Comparison of ENCODE assay signal across 2 cellular contexts in genomic region chr2:159714586-159714930, GRCh38.
TF ChIP-seq lines count a peak whose summit lies in the region.

No MANE protein-coding gene starts in this region.

TF ChIP-seq in IMR-90, 13 proteins besides CTCF, POLR2A, EP300 and RAD21:
- TF ChIP-seq FOS (IDR thresholded peaks at IDR 0.05; ENCODE audit: low read depth, low read length) (no peak), RCOR1 (IDR thresholded peaks at IDR 0.05; ENCODE audit: insufficient replicate concordance, low read length) (no peak), NFE2L2 (IDR thresholded peaks at IDR 0.05; ENCODE audit: low read depth, low read length) (no peak), CHD1 (IDR thresholded peaks at IDR 0.05; ENCODE audit: low read depth, low read length) (no peak), MAZ (IDR thresholded peaks at IDR 0.05; ENCODE audit: borderline replicate concordance, low read depth, low read length) (no peak), MXI1 (IDR thresholded peaks at IDR 0.05; ENCODE audit: borderline replicate concordance, low read depth, low read length) (no peak), USF2 (IDR thresholded peaks at IDR 0.05; ENCODE audit: low read depth, low read length) (no peak), SMC3 (IDR thresholded peaks at IDR 0.05; ENCODE audit: low read depth, low read length) (no peak), RFX5 (IDR thresholded peaks at IDR 0.05; ENCODE audit: low read depth, low read length) (no peak), BHLHE40 (IDR thresholded peaks at IDR 0.05; ENCODE audit: low read depth, low read length) (no peak), MAFK (IDR thresholded peaks at IDR 0.05; ENCODE audit: low read depth, low read length) (no peak), CEBPB (IDR thresholded peaks at IDR 0.05; ENCODE audit: low read depth, low read length) (no peak), ELK1 (IDR thresholded peaks at IDR 0.05; ENCODE audit: borderline replicate concordance, low read depth, low read length) (no peak)

TF ChIP-seq in GM12878, 131 proteins besides CTCF, POLR2A, EP300 and RAD21:
- TF ChIP-seq TCF12 (IDR thresholded peaks at IDR 0.05; ENCODE audit: low read depth, low read length) (no peak), SUPT20H (IDR thresholded peaks at IDR 0.05; ENCODE audit: borderline replicate concordance, control insufficient read depth, low read depth, low read length) (no peak), ELK1 (IDR thresholded peaks at IDR 0.05; ENCODE audit: low read depth, low read length) (no peak), IKZF2 (IDR thresholded peaks at IDR 0.05) (no peak), PRDM15 (CRISPR knock-in tag; IDR thresholded peaks at IDR 0.05) (no peak), MXI1 (IDR thresholded peaks at IDR 0.05; ENCODE audit: low read depth, low read length) (peak; percentile 32; the same call in 1 of the 2 replicates), POU2F2 (IDR thresholded peaks at IDR 0.05; ENCODE audit: borderline replicate concordance, low read depth, low read length) (0 out of 3 replicates have a peak, but pooled peaks have one; percentile 32), PAX5 (IDR thresholded peaks at IDR 0.05; ENCODE audit: borderline replicate concordance, low read depth, low read length) (no peak), USF2 (IDR thresholded peaks at IDR 0.05; ENCODE audit: borderline replicate concordance, low read depth, low read length) (no peak), PML (IDR thresholded peaks at IDR 0.05; ENCODE audit: low read length) (no peak), POLR2AphosphoS5 (IDR thresholded peaks at IDR 0.05; ENCODE audit: low read length) (0 out of 2 replicates have a peak, but pooled peaks have one; percentile 15)
- TF ChIP-seq, protein P1, sequence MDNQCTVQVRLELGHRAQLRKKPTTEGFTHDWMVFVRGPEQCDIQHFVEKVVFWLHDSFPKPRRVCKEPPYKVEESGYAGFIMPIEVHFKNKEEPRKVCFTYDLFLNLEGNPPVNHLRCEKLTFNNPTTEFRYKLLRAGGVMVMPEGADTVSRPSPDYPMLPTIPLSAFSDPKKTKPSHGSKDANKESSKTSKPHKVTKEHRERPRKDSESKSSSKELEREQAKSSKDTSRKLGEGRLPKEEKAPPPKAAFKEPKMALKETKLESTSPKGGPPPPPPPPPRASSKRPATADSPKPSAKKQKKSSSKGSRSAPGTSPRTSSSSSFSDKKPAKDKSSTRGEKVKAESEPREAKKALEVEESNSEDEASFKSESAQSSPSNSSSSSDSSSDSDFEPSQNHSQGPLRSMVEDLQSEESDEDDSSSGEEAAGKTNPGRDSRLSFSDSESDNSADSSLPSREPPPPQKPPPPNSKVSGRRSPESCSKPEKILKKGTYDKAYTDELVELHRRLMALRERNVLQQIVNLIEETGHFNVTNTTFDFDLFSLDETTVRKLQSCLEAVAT (IDR thresholded peaks at IDR 0.05): peak; percentile 57
